Comparison of ENCODE assay signal across 2 cellular contexts in genomic region chr1:83746234-83746633, GRCh38.
TF ChIP-seq lines count a peak whose summit lies in the region.

No MANE protein-coding gene starts in this region.

TF ChIP-seq in liver, 16 proteins besides CTCF, POLR2A, EP300 and RAD21 (continued from another document):
- TF ChIP-seq TAF1 (conservative IDR thresholded peaks at IDR 0.05) (no peak), ATF3 (IDR thresholded peaks at IDR 0.05) (no peak), EGR1 (IDR thresholded peaks at IDR 0.05; ENCODE audit: low read depth in 2 of 2) (no peak), FOXA2 (IDR thresholded peaks at IDR 0.05) (no peak), NR2F2 (IDR thresholded peaks at IDR 0.05) (no peak)
- TF ChIP-seq, protein P1, sequence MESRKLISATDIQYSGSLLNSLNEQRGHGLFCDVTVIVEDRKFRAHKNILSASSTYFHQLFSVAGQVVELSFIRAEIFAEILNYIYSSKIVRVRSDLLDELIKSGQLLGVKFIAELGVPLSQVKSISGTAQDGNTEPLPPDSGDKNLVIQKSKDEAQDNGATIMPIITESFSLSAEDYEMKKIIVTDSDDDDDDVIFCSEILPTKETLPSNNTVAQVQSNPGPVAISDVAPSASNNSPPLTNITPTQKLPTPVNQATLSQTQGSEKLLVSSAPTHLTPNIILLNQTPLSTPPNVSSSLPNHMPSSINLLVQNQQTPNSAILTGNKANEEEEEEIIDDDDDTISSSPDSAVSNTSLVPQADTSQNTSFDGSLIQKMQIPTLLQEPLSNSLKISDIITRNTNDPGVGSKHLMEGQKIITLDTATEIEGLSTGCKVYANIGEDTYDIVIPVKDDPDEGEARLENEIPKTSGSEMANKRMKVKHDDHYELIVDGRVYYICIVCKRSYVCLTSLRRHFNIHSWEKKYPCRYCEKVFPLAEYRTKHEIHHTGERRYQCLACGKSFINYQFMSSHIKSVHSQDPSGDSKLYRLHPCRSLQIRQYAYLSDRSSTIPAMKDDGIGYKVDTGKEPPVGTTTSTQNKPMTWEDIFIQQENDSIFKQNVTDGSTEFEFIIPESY (IDR thresholded peaks at IDR 0.05): no peak

TF ChIP-seq in HepG2, 621 proteins besides CTCF, POLR2A, EP300 and RAD21 (continued from another document):
- TF ChIP-seq, protein P2, sequence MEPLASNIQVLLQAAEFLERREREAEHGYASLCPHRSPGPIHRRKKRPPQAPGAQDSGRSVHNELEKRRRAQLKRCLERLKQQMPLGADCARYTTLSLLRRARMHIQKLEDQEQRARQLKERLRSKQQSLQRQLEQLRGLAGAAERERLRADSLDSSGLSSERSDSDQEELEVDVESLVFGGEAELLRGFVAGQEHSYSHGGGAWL (CRISPR knock-in tag; IDR thresholded peaks at IDR 0.05): no peak
- no peak for TF ChIP-seq ZKSCAN5 (CRISPR knock-in tag; IDR thresholded peaks at IDR 0.05)
- no peak for TF ChIP-seq TIGD3 (CRISPR knock-in tag; IDR thresholded peaks at IDR 0.05; ENCODE audit: borderline replicate concordance)
- TF ChIP-seq ZNF782 (CRISPR knock-in tag; IDR thresholded peaks at IDR 0.05; ENCODE audit: borderline replicate concordance): no peak
- TF ChIP-seq LBX2 (CRISPR knock-in tag; IDR thresholded peaks at IDR 0.05; ENCODE audit: borderline replicate concordance): no peak
- TF ChIP-seq ZNF263 (CRISPR knock-in tag; IDR thresholded peaks at IDR 0.05): no peak
- TF ChIP-seq KMT2B (CRISPR knock-in tag; IDR thresholded peaks at IDR 0.05): no peak
- no peak for TF ChIP-seq KLF6 (CRISPR knock-in tag; IDR thresholded peaks at IDR 0.05)
- no peak for TF ChIP-seq PATZ1 (CRISPR knock-in tag; IDR thresholded peaks at IDR 0.05)
- no peak for TF ChIP-seq MZF1 (CRISPR knock-in tag; IDR thresholded peaks at IDR 0.05; ENCODE audit: borderline replicate concordance)
TF ChIP-seq in HepG2: peak in this region for 0.
